In the genomic region with DNA sequence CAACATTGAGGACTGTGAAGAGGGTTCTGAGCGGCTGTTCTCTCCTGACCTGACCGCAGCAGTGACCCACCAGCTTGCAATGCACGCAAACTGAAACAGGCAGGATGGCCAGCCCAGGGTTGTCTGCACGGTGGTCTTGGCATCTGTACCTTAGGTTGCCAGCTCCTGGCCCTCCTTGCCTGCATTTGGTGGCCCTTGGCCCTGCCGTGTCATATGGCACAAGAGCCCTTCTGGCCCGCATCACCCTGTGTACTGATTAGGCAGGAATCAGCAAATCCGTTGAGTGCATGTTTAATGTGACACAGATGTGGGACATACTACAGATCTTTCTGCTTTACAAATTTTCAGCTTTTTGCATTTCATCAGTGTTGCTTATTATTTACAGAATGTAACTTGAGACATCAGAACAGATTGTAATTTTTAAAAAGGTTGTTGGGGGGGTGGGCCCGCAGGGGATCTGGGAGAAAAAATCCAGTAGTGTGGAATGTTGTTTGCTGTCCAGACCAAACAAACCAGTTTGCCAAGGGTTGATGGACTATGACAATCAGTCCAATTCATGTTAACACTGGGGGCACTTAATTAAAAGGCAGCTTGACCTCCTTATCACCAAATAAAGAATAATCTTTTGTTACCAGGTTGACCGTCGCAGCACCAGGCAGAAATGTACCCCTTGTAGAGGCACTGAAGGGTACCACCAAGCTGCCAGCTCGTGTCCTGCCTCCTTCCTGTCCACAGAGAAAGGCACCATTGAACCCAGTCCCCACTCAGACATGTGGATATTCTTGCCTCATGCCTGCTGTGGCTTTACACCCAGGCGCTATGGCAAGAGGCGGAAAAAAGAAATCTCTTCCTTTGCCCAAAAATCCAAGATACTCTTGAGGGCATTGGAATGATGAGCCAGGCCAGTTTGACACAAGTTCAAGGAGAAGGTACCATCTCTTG, we compare ENCODE assay signal across 13 cellular contexts.
DNase-seq lines count a peak whose midpoint lies in the region; ATAC-seq and TF ChIP-seq lines count a peak whose summit lies in the region.
"Had no signal": no experiment of that assay in that cellular context is flagged by ENCODE, and none has a peak within 500 bp of the region (broad histone marks: within the 10 kb centered on the region; RNA-seq: fewer than 3 reads in every experiment).

No MANE protein-coding gene starts in this region.

- no peak overlapping the region for H3K9ac ChIP-seq in Karpas-422 (ENCODE audit: low read length)

- no peak for ATAC-seq in stimulated activated naive B cell treated with anti-CD40 and anti-IgM and Interleukin-4, amounts not matched to agents 10 μg/mL and 1 μg/mL and 100 μg/mL, for 72 hours (replicated peaks)

- H3K27ac ChIP-seq in hepatocyte: peak overlapping the region; percentile 69
- H3K27ac ChIP-seq in SJCRH30: no peak overlapping the region
- no peak overlapping the region for H3K27ac ChIP-seq in Karpas-422 (ENCODE audit: low read length)
- H3K27ac ChIP-seq: colonic mucosa had no signal

- H4K20me1 ChIP-seq in hepatocyte (ENCODE audit: insufficient read depth, poor library complexity, severe bottlenecking) (no peaks in the 10 kb centered on the region), Karpas-422 (ENCODE audit: insufficient read depth, low read depth, low read length) (no peaks in the 10 kb centered on the region)

- H3K4me1 ChIP-seq in hepatocyte (ENCODE audit: insufficient read depth): peaks cover 42% of the 10 kb centered on the region
- H3K4me1 ChIP-seq in SJCRH30: peaks cover 11% of the 10 kb centered on the region
- H3K4me1 ChIP-seq in Karpas-422 (ENCODE audit: low read length): peaks cover 7% of the 10 kb centered on the region

- H3K9me3 ChIP-seq in hepatocyte (ENCODE audit: low read depth) (no peaks in the 10 kb centered on the region), SJCRH30 (replicated peaks) (peaks cover 19% of the 10 kb centered on the region), Karpas-422 (ENCODE audit: low read length) (no peaks in the 10 kb centered on the region)
- H3K9me3 ChIP-seq: colonic mucosa had no signal

- peak overlapping the region; percentile 84 for H3K27ac Mint-ChIP-seq in stimulated activated naive B cell treated with anti-CD40 and anti-IgM and Interleukin-4, amounts not matched to agents 10 μg/mL and 1 μg/mL and 100 μg/mL, for 72 hours

- H3K4me3 ChIP-seq in astrocyte of the cerebellum (ENCODE audit: low read depth, low read length) (no peak overlapping the region), hepatocyte (no peak overlapping the region), SJCRH30 (no peak overlapping the region), Karpas-422 (ENCODE audit: low read length) (no peak overlapping the region)
- H3K4me3 ChIP-seq: colonic mucosa, skin epidermis had no signal

- H3K4me1 Mint-ChIP-seq in stimulated activated naive B cell treated with anti-CD40 and anti-IgM and Interleukin-4, amounts not matched to agents 10 μg/mL and 1 μg/mL and 100 μg/mL, for 72 hours: peaks cover 18 to 33% of the 10 kb centered on the region in 2 donors

- WGBS in hepatocyte (ENCODE audit: low lambda C conversion rate, missing lambda C conversion rate): 50% methylated on average over 13 of the region's 13 CpGs

- in situ Hi-C loops in astrocyte of the cerebellum (cut with HindIII; ENCODE audit: low sequenced_read_pairs): no loop called here

- no peak overlapping the region for H3K4me3 Mint-ChIP-seq in stimulated activated naive B cell treated with anti-CD40 and anti-IgM and Interleukin-4, amounts not matched to agents 10 μg/mL and 1 μg/mL and 100 μg/mL, for 72 hours

- peaks cover 24 to 46% of the 10 kb centered on the region in 2 donors for H3K36me3 Mint-ChIP-seq in stimulated activated naive B cell treated with anti-CD40 and anti-IgM and Interleukin-4, amounts not matched to agents 10 μg/mL and 1 μg/mL and 100 μg/mL, for 72 hours

- H3K27me3 Mint-ChIP-seq in stimulated activated naive B cell treated with anti-CD40 and anti-IgM and Interleukin-4, amounts not matched to agents 10 μg/mL and 1 μg/mL and 100 μg/mL, for 72 hours: no peaks in the 10 kb centered on the region

- H2AFZ ChIP-seq in hepatocyte (no peak overlapping the region), Karpas-422 (ENCODE audit: low read length) (no peak overlapping the region)

- no peaks in the 10 kb centered on the region for H3K9me2 ChIP-seq in hepatocyte (replicated peaks; ENCODE audit: insufficient read depth)
- no peaks in the 10 kb centered on the region for H3K9me2 ChIP-seq in Karpas-422 (replicated peaks; ENCODE audit: insufficient read depth, low read length)

- H3K27me3 ChIP-seq in hepatocyte (no peaks in the 10 kb centered on the region), SJCRH30 (no peaks in the 10 kb centered on the region), Karpas-422 (ENCODE audit: low read length) (no peaks in the 10 kb centered on the region)
- H3K27me3 ChIP-seq: colonic mucosa had no signal

- peak overlapping the region; percentile 18 for H3K4me2 ChIP-seq in hepatocyte
- no peak overlapping the region for H3K4me2 ChIP-seq in Karpas-422 (ENCODE audit: low read depth, low read length, poor library complexity, severe bottlenecking)

- H3K36me3 ChIP-seq in hepatocyte (replicated peaks; ENCODE audit: insufficient read depth, low read depth) (no peaks in the 10 kb centered on the region), SJCRH30 (peaks cover 6% of the 10 kb centered on the region), Karpas-422 (ENCODE audit: insufficient read depth, low read length) (no peaks in the 10 kb centered on the region)
- H3K36me3 ChIP-seq: colonic mucosa had no signal

- DNase-seq in GM04503 (ENCODE audit: low read depth) (peak; percentile 34), astrocyte of the cerebellum (ENCODE audit: low read depth) (peak; percentile 55), hepatocyte (ENCODE audit: low spot score) (no peak), SJCRH30 (no peak), Karpas-422 (no peak), NCI-H226 (no peak), HuH-7.5 (ENCODE audit: low spot score) (no peak)
- no peak for DNase-seq in stimulated activated naive B cell treated with anti-CD40 and anti-IgM and Interleukin-4, amounts not matched to agents 10 μg/mL and 1 μg/mL and 100 μg/mL, for 72 hours
- DNase-seq: activated CD4-positive, CD25-positive, alpha-beta regulatory T cell; colonic mucosa; DMS79; NCI-H345 had no signal

- no peaks in the 10 kb centered on the region for H3K79me2 ChIP-seq in hepatocyte
- H3K79me2 ChIP-seq in Karpas-422 (ENCODE audit: low read length): no peaks in the 10 kb centered on the region

- no peaks in the 10 kb centered on the region for H3K9me3 Mint-ChIP-seq in stimulated activated naive B cell treated with anti-CD40 and anti-IgM and Interleukin-4, amounts not matched to agents 10 μg/mL and 1 μg/mL and 100 μg/mL, for 72 hours

- no peak for TF ChIP-seq CTCF in astrocyte of the cerebellum (IDR thresholded peaks at IDR 0.05; ENCODE audit: low read depth, low read length, missing control alignments)
- TF ChIP-seq CTCF in hepatocyte (IDR thresholded peaks at IDR 0.05; ENCODE audit: poor library complexity): no peak

Comparison
In these comparisons a context has a peak if more than half of its experiments do, and no peak if none do; other contexts are left out.
1. DNase-seq: peak in GM04503 (single experiment) and astrocyte of the cerebellum (single experiment); none in hepatocyte (single experiment), stimulated activated naive B cell treated with anti-CD40 and anti-IgM and Interleukin-4, amounts not matched to agents 10 μg/mL and 1 μg/mL and 100 μg/mL, for 72 hours (single experiment), SJCRH30 (0 of 2), Karpas-422 (single experiment), NCI-H226 (single experiment) and HuH-7.5 (single experiment).